ENCODE assay signal across 33 cellular contexts in the genomic region with DNA sequence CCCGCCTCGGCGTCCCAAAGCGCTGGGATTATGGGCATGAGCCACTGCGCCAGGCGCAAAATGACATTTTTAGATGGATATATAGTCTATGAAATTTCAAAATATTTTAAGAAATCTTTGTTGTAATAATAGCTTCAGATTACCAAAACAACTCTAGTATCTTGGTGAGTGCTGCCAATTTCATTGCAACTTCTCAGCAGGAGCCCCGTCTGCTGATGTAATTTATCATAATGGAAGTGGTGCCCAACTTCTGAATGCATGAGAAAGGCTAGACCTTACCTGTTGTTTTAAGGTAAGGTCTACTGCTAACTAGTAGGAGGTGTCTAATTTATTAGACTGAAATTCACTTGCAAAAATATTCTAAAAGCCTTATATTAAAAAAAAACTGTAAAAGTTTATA. TPM values are rescaled to one million over a fixed set of nuclear protein-coding genes. Genes with fewer than 3 reads are reported as not detected.
"Had no signal": no experiment of that assay in that cellular context is flagged by ENCODE, and none has a peak within 500 bp of the region (broad histone marks: within the 10 kb centered on the region; RNA-seq: fewer than 3 reads in every experiment).

No MANE protein-coding gene starts in this region.

- H3K9me3 Mint-ChIP-seq: activated B cell treated with CpG ODN at 0.5 μM for 24 hours; activated CD4-positive, alpha-beta memory T cell treated with anti-CD3 and anti-CD28 coated beads for 36 hours; activated CD4-positive, alpha-beta T cell treated with anti-CD3 and anti-CD28 coated beads, Interleukin-2, amount 10 ng/mL, durations not matched to agents 7 days and 5 days; activated CD8-positive, alpha-beta T cell treated with anti-CD3 and anti-CD28 coated beads for 36 hours; activated naive CD4-positive, alpha-beta T cell treated with anti-CD3 and anti-CD28 coated beads for 36 hours; activated naive CD4-positive, alpha-beta T cell treated with anti-CD3 and anti-CD28 coated beads, Interleukin-2, amount 50 U/mL, for 24 hours; activated naive CD8-positive, alpha-beta T cell treated with anti-CD3 and anti-CD28 coated beads, Interleukin-2, amount 10 ng/mL, durations not matched to agents 7 days and 5 days; activated naive CD8-positive, alpha-beta T cell treated with anti-CD3 and anti-CD28 coated beads, Interleukin-2, amount 50 U/mL, for 24 hours; activated T-cell treated with anti-CD3 and anti-CD28 coated beads, Interleukin-2, amount 50 U/mL, for 4 hours; activated T-cell treated with anti-CD3 and anti-CD28 coated beads, Interleukin-2, amount 50 U/mL, for 72 hours; activated T-helper 1 cell treated with anti-CD3 and anti-CD28 coated beads, Interleukin-12 subunit alpha, Interleukin-12 subunit beta, Interleukin-2, Interleukin-4 antibody, amounts not matched to agents 30 ng/mL and 10 ng/mL and 1 ng/mL, durations not matched to agents 14 hours and 24 hours and 36 hours; activated T-helper 17 cell treated with anti-CD3 and anti-CD28 coated beads, Interleukin-2, amount 50 U/mL, for 72 hours; brain; central memory CD8-positive, alpha-beta T cell; T-helper 1 cell treated with Interleukin-12 subunit alpha and Interleukin-12 subunit beta and Interleukin-4 antibody, amounts not matched to agents 30 μg/mL and 1 μg/mL, for 36 hours; T-helper 2 cell treated with Interferon-gamma antibody and Interleukin-4, amounts not matched to agents 5 μg/mL and 100 μg/mL, for 36 hours had no signal

- H3K27ac Mint-ChIP-seq: activated B cell treated with CpG ODN at 0.5 μM for 24 hours; activated CD4-positive, alpha-beta memory T cell treated with anti-CD3 and anti-CD28 coated beads for 36 hours; activated CD4-positive, alpha-beta T cell treated with anti-CD3 and anti-CD28 coated beads, Interleukin-2, amount 10 ng/mL, durations not matched to agents 7 days and 5 days; activated CD8-positive, alpha-beta T cell treated with anti-CD3 and anti-CD28 coated beads for 36 hours; activated naive CD4-positive, alpha-beta T cell treated with anti-CD3 and anti-CD28 coated beads for 36 hours; activated naive CD4-positive, alpha-beta T cell treated with anti-CD3 and anti-CD28 coated beads, Interleukin-2, amount 50 U/mL, for 24 hours; activated naive CD8-positive, alpha-beta T cell; activated naive CD8-positive, alpha-beta T cell treated with anti-CD3 and anti-CD28 coated beads, Interleukin-2, amount 10 ng/mL, durations not matched to agents 7 days and 5 days; activated naive CD8-positive, alpha-beta T cell treated with anti-CD3 and anti-CD28 coated beads, Interleukin-2, amount 50 U/mL, for 24 hours; activated T-cell treated with anti-CD3 and anti-CD28 coated beads, Interleukin-2, amount 50 U/mL, for 72 hours; activated T-helper 1 cell treated with anti-CD3 and anti-CD28 coated beads, Interleukin-12 subunit alpha, Interleukin-12 subunit beta, Interleukin-2, Interleukin-4 antibody, amounts not matched to agents 30 ng/mL and 10 ng/mL and 1 ng/mL, durations not matched to agents 14 hours and 24 hours and 36 hours; activated T-helper 17 cell treated with anti-CD3 and anti-CD28 coated beads, Interleukin-2, amount 50 U/mL, for 72 hours; brain; T-helper 1 cell treated with Interleukin-12 subunit alpha and Interleukin-12 subunit beta and Interleukin-4 antibody, amounts not matched to agents 30 μg/mL and 1 μg/mL, for 36 hours; T-helper 2 cell treated with Interferon-gamma antibody and Interleukin-4, amounts not matched to agents 5 μg/mL and 100 μg/mL, for 36 hours had no signal

- H3K27me3 ChIP-seq: ascending aorta, cardiac muscle cell had no signal

- ATAC-seq: activated CD8-positive, alpha-beta T cell treated with anti-CD3 and anti-CD28 coated beads for 36 hours; activated naive CD8-positive, alpha-beta T cell treated with anti-CD3 and anti-CD28 coated beads, Interleukin-2, amount 50 U/mL, for 24 hours; activated T-cell treated with anti-CD3 and anti-CD28 coated beads, Interleukin-2, amount 50 U/mL, for 4 hours; activated T-cell treated with anti-CD3 and anti-CD28 coated beads, Interleukin-2, amount 50 U/mL, for 72 hours; activated T-helper 17 cell treated with anti-CD3 and anti-CD28 coated beads, Interleukin-2, amount 50 U/mL, for 72 hours had no signal

- DNase-seq: activated B cell treated with CpG ODN at 0.5 μM for 24 hours; activated CD4-positive, alpha-beta memory T cell treated with anti-CD3 and anti-CD28 coated beads for 36 hours; activated CD4-positive, alpha-beta T cell treated with anti-CD3 and anti-CD28 coated beads for 4 hours; activated CD4-positive, alpha-beta T cell treated with anti-CD3 and anti-CD28 coated beads, Interleukin-2, amount 10 ng/mL, durations not matched to agents 7 days and 5 days; activated CD4-positive, CD25-positive, alpha-beta regulatory T cell treated with anti-CD3 and anti-CD28 coated beads, Interleukin-2, amount 50 U/mL, for 72 hours; activated CD8-positive, alpha-beta memory T cell treated with anti-CD3 and anti-CD28 coated beads, Interleukin-2, amount 50 U/mL, for 4 hours; activated CD8-positive, alpha-beta T cell treated with anti-CD3 and anti-CD28 coated beads for 36 hours; activated effector memory CD4-positive, alpha-beta T cell treated with anti-CD3 and anti-CD28 coated beads, Interleukin-2, amount 50 U/mL, for 16 hours; activated gamma-delta T cell treated with Interleukin-2 at 50 U/mL for 16 hours; activated naive CD4-positive, alpha-beta T cell; activated naive CD4-positive, alpha-beta T cell treated with anti-CD3 and anti-CD28 coated beads for 36 hours; activated naive CD8-positive, alpha-beta T cell treated with anti-CD3 and anti-CD28 coated beads, Interleukin-2, amount 10 ng/mL, durations not matched to agents 7 days and 5 days; activated naive CD8-positive, alpha-beta T cell treated with anti-CD3 and anti-CD28 coated beads, Interleukin-2, amount 50 U/mL, for 24 hours; activated T-cell treated with anti-CD3 and anti-CD28 coated beads for 4 hours; activated T-cell treated with anti-CD3 and anti-CD28 coated beads, Interleukin-2, amount 50 U/mL, for 1 hour; activated T-cell treated with anti-CD3 and anti-CD28 coated beads, Interleukin-2, amount 50 U/mL, for 4 hours; activated T-cell treated with anti-CD3 and anti-CD28 coated beads, Interleukin-2, amount 50 U/mL, for 72 hours; amygdala; anterior cingulate cortex; T-helper 1 cell; T-helper 2 cell; T-helper 9 cell had no signal

- H3K27ac ChIP-seq: ascending aorta, cardiac muscle cell, VCaP had no signal

- H3K9me3 ChIP-seq: ascending aorta had no signal

- H3K4me1 Mint-ChIP-seq: activated B cell treated with CpG ODN at 0.5 μM for 24 hours; activated naive CD4-positive, alpha-beta T cell treated with anti-CD3 and anti-CD28 coated beads, Interleukin-2, amount 50 U/mL, for 24 hours; activated T-helper 17 cell treated with anti-CD3 and anti-CD28 coated beads, Interleukin-2, amount 50 U/mL, for 72 hours; brain had no signal

- H3K27me3 Mint-ChIP-seq: activated B cell treated with CpG ODN at 0.5 μM for 24 hours; activated CD4-positive, alpha-beta memory T cell treated with anti-CD3 and anti-CD28 coated beads for 36 hours; activated CD4-positive, alpha-beta T cell treated with anti-CD3 and anti-CD28 coated beads, Interleukin-2, amount 10 ng/mL, durations not matched to agents 7 days and 5 days; activated CD8-positive, alpha-beta T cell treated with anti-CD3 and anti-CD28 coated beads for 36 hours; activated naive CD4-positive, alpha-beta T cell treated with anti-CD3 and anti-CD28 coated beads, Interleukin-2, amount 50 U/mL, for 24 hours; activated naive CD8-positive, alpha-beta T cell; activated naive CD8-positive, alpha-beta T cell treated with anti-CD3 and anti-CD28 coated beads, Interleukin-2, amount 10 ng/mL, durations not matched to agents 7 days and 5 days; activated naive CD8-positive, alpha-beta T cell treated with anti-CD3 and anti-CD28 coated beads, Interleukin-2, amount 50 U/mL, for 24 hours; activated T-helper 17 cell treated with anti-CD3 and anti-CD28 coated beads, Interleukin-2, amount 50 U/mL, for 72 hours; central memory CD8-positive, alpha-beta T cell had no signal

- H3K4me1 ChIP-seq: ascending aorta had no signal

- H3K4me3 ChIP-seq: ascending aorta, cardiac muscle cell had no signal

- H3K4me3 Mint-ChIP-seq: activated B cell treated with CpG ODN at 0.5 μM for 24 hours; activated CD4-positive, alpha-beta memory T cell treated with anti-CD3 and anti-CD28 coated beads for 36 hours; activated CD4-positive, alpha-beta T cell treated with anti-CD3 and anti-CD28 coated beads, Interleukin-2, amount 10 ng/mL, durations not matched to agents 7 days and 5 days; activated CD8-positive, alpha-beta T cell treated with anti-CD3 and anti-CD28 coated beads for 36 hours; activated naive CD4-positive, alpha-beta T cell treated with anti-CD3 and anti-CD28 coated beads for 36 hours; activated naive CD4-positive, alpha-beta T cell treated with anti-CD3 and anti-CD28 coated beads, Interleukin-2, amount 50 U/mL, for 24 hours; activated naive CD8-positive, alpha-beta T cell; activated naive CD8-positive, alpha-beta T cell treated with anti-CD3 and anti-CD28 coated beads, Interleukin-2, amount 10 ng/mL, durations not matched to agents 7 days and 5 days; activated naive CD8-positive, alpha-beta T cell treated with anti-CD3 and anti-CD28 coated beads, Interleukin-2, amount 50 U/mL, for 24 hours; activated T-cell treated with anti-CD3 and anti-CD28 coated beads, Interleukin-2, amount 50 U/mL, for 4 hours; activated T-cell treated with anti-CD3 and anti-CD28 coated beads, Interleukin-2, amount 50 U/mL, for 72 hours; activated T-helper 1 cell treated with anti-CD3 and anti-CD28 coated beads, Interleukin-12 subunit alpha, Interleukin-12 subunit beta, Interleukin-2, Interleukin-4 antibody, amounts not matched to agents 30 ng/mL and 10 ng/mL and 1 ng/mL, durations not matched to agents 14 hours and 24 hours and 36 hours; activated T-helper 17 cell treated with anti-CD3 and anti-CD28 coated beads, Interleukin-2, amount 50 U/mL, for 72 hours; brain; central memory CD8-positive, alpha-beta T cell; T-helper 1 cell treated with Interleukin-12 subunit alpha and Interleukin-12 subunit beta and Interleukin-4 antibody, amounts not matched to agents 30 μg/mL and 1 μg/mL, for 36 hours; T-helper 2 cell treated with Interferon-gamma antibody and Interleukin-4, amounts not matched to agents 5 μg/mL and 100 μg/mL, for 36 hours had no signal

RNA-seq across cellular contexts. Expression of a gene that starts 20.0 kb away (rescaled TPM):
- total RNA-seq: ascending aorta had no signal
